2 cellular contexts compared by ENCODE assay signal in genomic region chr14:105193916-105194782, GRCh38.
TF ChIP-seq lines count a peak whose summit lies in the region.

No MANE protein-coding gene starts in this region.

TF ChIP-seq in IMR-90, 13 proteins besides CTCF, POLR2A, EP300 and RAD21:
- TF ChIP-seq MXI1 (IDR thresholded peaks at IDR 0.05; ENCODE audit: borderline replicate concordance, low read depth, low read length) (no peak), CEBPB (IDR thresholded peaks at IDR 0.05; ENCODE audit: low read depth, low read length) (no peak), FOS (IDR thresholded peaks at IDR 0.05; ENCODE audit: low read depth, low read length) (no peak), ELK1 (IDR thresholded peaks at IDR 0.05; ENCODE audit: borderline replicate concordance, low read depth, low read length) (no peak), NFE2L2 (IDR thresholded peaks at IDR 0.05; ENCODE audit: low read depth, low read length) (no peak), RCOR1 (IDR thresholded peaks at IDR 0.05; ENCODE audit: insufficient replicate concordance, low read length) (no peak)

TF ChIP-seq in SK-N-SH, 30 proteins besides CTCF, POLR2A, EP300 and RAD21:
- TF ChIP-seq ELF1 (IDR thresholded peaks at IDR 0.05) (no peak), FOXM1 (IDR thresholded peaks at IDR 0.05; ENCODE audit: low read depth) (no peak), USF2 (IDR thresholded peaks at IDR 0.05; ENCODE audit: borderline replicate concordance, low read depth, low read length) (no peak), RCOR1 (IDR thresholded peaks at IDR 0.05; ENCODE audit: low read length) (no peak), SMC3 (IDR thresholded peaks at IDR 0.05; ENCODE audit: low read depth, low read length) (no peak), MXI1 (IDR thresholded peaks at IDR 0.05; ENCODE audit: low read depth, low read length) (no peak), CHD2 (IDR thresholded peaks at IDR 0.05; ENCODE audit: low read length, partially characterized antibody) (no peak)
